Comparison of ENCODE assay signal across 1 cellular context in genomic region chr22:25564979-25565677, GRCh38.
A peak's percentile ranks its signal among the peaks of the same experiment; 100 is the strongest.
TF ChIP-seq lines count a peak whose summit lies in the region.

No MANE protein-coding gene starts in this region.

TF ChIP-seq in H1, 55 proteins besides CTCF, POLR2A, EP300 and RAD21 (continued from another document):
- peak; percentile 96 for TF ChIP-seq KDM1A (IDR thresholded peaks at IDR 0.05; ENCODE audit: borderline replicate concordance, low read length)
- TF ChIP-seq GABPA (IDR thresholded peaks at IDR 0.05; ENCODE audit: borderline replicate concordance, insufficient read depth, low read length), result no peak
- no peak for TF ChIP-seq KDM5A (IDR thresholded peaks at IDR 0.05; ENCODE audit: low read length)
- TF ChIP-seq, protein P1, sequence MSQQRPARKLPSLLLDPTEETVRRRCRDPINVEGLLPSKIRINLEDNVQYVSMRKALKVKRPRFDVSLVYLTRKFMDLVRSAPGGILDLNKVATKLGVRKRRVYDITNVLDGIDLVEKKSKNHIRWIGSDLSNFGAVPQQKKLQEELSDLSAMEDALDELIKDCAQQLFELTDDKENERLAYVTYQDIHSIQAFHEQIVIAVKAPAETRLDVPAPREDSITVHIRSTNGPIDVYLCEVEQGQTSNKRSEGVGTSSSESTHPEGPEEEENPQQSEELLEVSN (IDR thresholded peaks at IDR 0.05), result no peak
- TF ChIP-seq NRF1 (IDR thresholded peaks at IDR 0.05; ENCODE audit: low read depth, low read length), result no peak
- TF ChIP-seq BCL11A (IDR thresholded peaks at IDR 0.05; ENCODE audit: low read depth in 2 of 2, low read length in 2 of 2), result no peak
- TF ChIP-seq EGR1 (IDR thresholded peaks at IDR 0.05; ENCODE audit: borderline replicate concordance, low read depth, low read length), result peak; percentile 51; the same call in 1 of the 2 replicates
- no peak; the same call in 1 of the 2 replicates for TF ChIP-seq TAF1 (IDR thresholded peaks at IDR 0.05; ENCODE audit: low read depth, low read length)
- no peak for TF ChIP-seq CBX5 (IDR thresholded peaks at IDR 0.05; ENCODE audit: low read depth, low read length)
- no peak for TF ChIP-seq BACH1 (IDR thresholded peaks at IDR 0.05; ENCODE audit: low read length)
- TF ChIP-seq SIX5 (IDR thresholded peaks at IDR 0.05; ENCODE audit: low read depth, low read length), result no peak
- TF ChIP-seq CHD1 (IDR thresholded peaks at IDR 0.05; ENCODE audit: low read depth, low read length), result no peak
- peak; percentile 70; the same call in 1 of the 2 replicates for TF ChIP-seq YY1 (IDR thresholded peaks at IDR 0.05; ENCODE audit: low read depth, low read length)
- no peak for TF ChIP-seq SP2 (IDR thresholded peaks at IDR 0.05; ENCODE audit: low read length)
- no peak for TF ChIP-seq ATF2 (IDR thresholded peaks at IDR 0.05; ENCODE audit: low read length)
- peak; percentile 91 for TF ChIP-seq KDM4A (IDR thresholded peaks at IDR 0.05; ENCODE audit: low read depth, low read length, severe bottlenecking)
- no peak for TF ChIP-seq RXRA (IDR thresholded peaks at IDR 0.05; ENCODE audit: insufficient read depth, low read depth, low read length)
- TF ChIP-seq HDAC2 (IDR thresholded peaks at IDR 0.05; ENCODE audit: borderline replicate concordance in 1 of 2, low read depth in 2 of 2, low read length in 2 of 2), result peak in 1 of 2 experiments; percentile 93; a peak in 2 of 4 replicates
- peak; percentile 31; the same call in 1 of the 2 replicates for TF ChIP-seq SUZ12 (IDR thresholded peaks at IDR 0.05; ENCODE audit: low read length)
- no peak for TF ChIP-seq GTF2F1 (IDR thresholded peaks at IDR 0.05; ENCODE audit: borderline replicate concordance, low read depth, low read length)
- no peak for TF ChIP-seq JUN (IDR thresholded peaks at IDR 0.05; ENCODE audit: low read depth, low read length)
- peak; percentile 61 to 70; a peak in 2 of 4 replicates for TF ChIP-seq SIN3A (conservative IDR thresholded peaks at IDR 0.05 in 1 of 2, IDR thresholded peaks at IDR 0.05 in 1 of 2; ENCODE audit: low read depth in 1 of 2, low read length in 2 of 2)
- TF ChIP-seq, protein P2, sequence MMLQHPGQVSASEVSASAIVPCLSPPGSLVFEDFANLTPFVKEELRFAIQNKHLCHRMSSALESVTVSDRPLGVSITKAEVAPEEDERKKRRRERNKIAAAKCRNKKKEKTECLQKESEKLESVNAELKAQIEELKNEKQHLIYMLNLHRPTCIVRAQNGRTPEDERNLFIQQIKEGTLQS (IDR thresholded peaks at IDR 0.05; ENCODE audit: insufficient read depth, low read depth, low read length), result no peak
- TF ChIP-seq SP4 (IDR thresholded peaks at IDR 0.05; ENCODE audit: low read length), result no peak
- TF ChIP-seq TEAD4 (IDR thresholded peaks at IDR 0.05; ENCODE audit: low read depth, low read length), result no peak
- TF ChIP-seq EZH2 (IDR thresholded peaks at IDR 0.05; ENCODE audit: low read depth, low read length, severe bottlenecking), result no peak
- no peak for TF ChIP-seq HDAC6 (IDR thresholded peaks at IDR 0.05; ENCODE audit: low read depth, low read length)
- TF ChIP-seq, protein P3, sequence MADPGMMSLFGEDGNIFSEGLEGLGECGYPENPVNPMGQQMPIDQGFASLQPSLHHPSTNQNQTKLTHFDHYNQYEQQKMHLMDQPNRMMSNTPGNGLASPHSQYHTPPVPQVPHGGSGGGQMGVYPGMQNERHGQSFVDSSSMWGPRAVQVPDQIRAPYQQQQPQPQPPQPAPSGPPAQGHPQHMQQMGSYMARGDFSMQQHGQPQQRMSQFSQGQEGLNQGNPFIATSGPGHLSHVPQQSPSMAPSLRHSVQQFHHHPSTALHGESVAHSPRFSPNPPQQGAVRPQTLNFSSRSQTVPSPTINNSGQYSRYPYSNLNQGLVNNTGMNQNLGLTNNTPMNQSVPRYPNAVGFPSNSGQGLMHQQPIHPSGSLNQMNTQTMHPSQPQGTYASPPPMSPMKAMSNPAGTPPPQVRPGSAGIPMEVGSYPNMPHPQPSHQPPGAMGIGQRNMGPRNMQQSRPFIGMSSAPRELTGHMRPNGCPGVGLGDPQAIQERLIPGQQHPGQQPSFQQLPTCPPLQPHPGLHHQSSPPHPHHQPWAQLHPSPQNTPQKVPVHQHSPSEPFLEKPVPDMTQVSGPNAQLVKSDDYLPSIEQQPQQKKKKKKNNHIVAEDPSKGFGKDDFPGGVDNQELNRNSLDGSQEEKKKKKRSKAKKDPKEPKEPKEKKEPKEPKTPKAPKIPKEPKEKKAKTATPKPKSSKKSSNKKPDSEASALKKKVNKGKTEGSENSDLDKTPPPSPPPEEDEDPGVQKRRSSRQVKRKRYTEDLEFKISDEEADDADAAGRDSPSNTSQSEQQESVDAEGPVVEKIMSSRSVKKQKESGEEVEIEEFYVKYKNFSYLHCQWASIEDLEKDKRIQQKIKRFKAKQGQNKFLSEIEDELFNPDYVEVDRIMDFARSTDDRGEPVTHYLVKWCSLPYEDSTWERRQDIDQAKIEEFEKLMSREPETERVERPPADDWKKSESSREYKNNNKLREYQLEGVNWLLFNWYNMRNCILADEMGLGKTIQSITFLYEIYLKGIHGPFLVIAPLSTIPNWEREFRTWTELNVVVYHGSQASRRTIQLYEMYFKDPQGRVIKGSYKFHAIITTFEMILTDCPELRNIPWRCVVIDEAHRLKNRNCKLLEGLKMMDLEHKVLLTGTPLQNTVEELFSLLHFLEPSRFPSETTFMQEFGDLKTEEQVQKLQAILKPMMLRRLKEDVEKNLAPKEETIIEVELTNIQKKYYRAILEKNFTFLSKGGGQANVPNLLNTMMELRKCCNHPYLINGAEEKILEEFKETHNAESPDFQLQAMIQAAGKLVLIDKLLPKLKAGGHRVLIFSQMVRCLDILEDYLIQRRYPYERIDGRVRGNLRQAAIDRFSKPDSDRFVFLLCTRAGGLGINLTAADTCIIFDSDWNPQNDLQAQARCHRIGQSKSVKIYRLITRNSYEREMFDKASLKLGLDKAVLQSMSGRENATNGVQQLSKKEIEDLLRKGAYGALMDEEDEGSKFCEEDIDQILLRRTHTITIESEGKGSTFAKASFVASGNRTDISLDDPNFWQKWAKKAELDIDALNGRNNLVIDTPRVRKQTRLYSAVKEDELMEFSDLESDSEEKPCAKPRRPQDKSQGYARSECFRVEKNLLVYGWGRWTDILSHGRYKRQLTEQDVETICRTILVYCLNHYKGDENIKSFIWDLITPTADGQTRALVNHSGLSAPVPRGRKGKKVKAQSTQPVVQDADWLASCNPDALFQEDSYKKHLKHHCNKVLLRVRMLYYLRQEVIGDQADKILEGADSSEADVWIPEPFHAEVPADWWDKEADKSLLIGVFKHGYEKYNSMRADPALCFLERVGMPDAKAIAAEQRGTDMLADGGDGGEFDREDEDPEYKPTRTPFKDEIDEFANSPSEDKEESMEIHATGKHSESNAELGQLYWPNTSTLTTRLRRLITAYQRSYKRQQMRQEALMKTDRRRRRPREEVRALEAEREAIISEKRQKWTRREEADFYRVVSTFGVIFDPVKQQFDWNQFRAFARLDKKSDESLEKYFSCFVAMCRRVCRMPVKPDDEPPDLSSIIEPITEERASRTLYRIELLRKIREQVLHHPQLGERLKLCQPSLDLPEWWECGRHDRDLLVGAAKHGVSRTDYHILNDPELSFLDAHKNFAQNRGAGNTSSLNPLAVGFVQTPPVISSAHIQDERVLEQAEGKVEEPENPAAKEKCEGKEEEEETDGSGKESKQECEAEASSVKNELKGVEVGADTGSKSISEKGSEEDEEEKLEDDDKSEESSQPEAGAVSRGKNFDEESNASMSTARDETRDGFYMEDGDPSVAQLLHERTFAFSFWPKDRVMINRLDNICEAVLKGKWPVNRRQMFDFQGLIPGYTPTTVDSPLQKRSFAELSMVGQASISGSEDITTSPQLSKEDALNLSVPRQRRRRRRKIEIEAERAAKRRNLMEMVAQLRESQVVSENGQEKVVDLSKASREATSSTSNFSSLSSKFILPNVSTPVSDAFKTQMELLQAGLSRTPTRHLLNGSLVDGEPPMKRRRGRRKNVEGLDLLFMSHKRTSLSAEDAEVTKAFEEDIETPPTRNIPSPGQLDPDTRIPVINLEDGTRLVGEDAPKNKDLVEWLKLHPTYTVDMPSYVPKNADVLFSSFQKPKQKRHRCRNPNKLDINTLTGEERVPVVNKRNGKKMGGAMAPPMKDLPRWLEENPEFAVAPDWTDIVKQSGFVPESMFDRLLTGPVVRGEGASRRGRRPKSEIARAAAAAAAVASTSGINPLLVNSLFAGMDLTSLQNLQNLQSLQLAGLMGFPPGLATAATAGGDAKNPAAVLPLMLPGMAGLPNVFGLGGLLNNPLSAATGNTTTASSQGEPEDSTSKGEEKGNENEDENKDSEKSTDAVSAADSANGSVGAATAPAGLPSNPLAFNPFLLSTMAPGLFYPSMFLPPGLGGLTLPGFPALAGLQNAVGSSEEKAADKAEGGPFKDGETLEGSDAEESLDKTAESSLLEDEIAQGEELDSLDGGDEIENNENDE (IDR thresholded peaks at IDR 0.05; ENCODE audit: insufficient replicate concordance, low read length), result no peak
- TF ChIP-seq MAX (IDR thresholded peaks at IDR 0.05), result peak; percentile 31; the same call in 1 of the 2 replicates
- no peak for TF ChIP-seq RFX5 (IDR thresholded peaks at IDR 0.05; ENCODE audit: borderline replicate concordance, low read depth, low read length)
- TF ChIP-seq BRCA1 (IDR thresholded peaks at IDR 0.05; ENCODE audit: low read depth, low read length), result no peak
- TF ChIP-seq ASH2L (IDR thresholded peaks at IDR 0.05; ENCODE audit: low read length), result peak; percentile 95
